Comparison of ENCODE assay signal across 11 cellular contexts in the genomic region with DNA sequence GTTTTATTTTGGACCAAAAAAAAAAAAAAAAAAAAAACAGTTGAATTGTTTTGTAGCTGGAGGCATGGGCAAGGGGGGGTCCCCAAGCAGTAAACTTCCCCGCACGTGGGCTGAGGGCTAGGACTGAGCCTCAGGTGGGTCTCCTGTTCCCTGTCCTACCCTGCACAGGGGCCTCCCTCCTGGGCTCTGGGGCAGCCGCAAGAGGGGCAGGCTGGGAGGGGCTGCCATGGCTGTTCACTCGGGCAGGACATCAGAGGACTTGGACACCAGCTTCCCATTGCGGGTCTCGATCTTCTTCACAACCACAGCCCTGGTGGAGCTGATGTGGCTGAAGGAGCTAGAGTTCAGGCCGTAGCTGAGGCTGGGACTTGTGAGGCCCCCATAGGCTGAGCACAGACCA.
"Had no signal": no experiment of that assay in that cellular context is flagged by ENCODE, and none has a peak within 500 bp of the region (broad histone marks: within the 10 kb centered on the region; RNA-seq: fewer than 3 reads in every experiment).

No MANE protein-coding gene starts in this region.

- H3K27me3 ChIP-seq: gastroesophageal sphincter, pancreas, tibial nerve had no signal

- DNase-seq: activated CD4-positive, alpha-beta T cell treated with anti-CD3 and anti-CD28 coated beads, Interleukin-2, amount 10 ng/mL, durations not matched to agents 7 days and 5 days; activated CD4-positive, CD25-positive, alpha-beta regulatory T cell; activated CD8-positive, alpha-beta memory T cell treated with anti-CD3 and anti-CD28 coated beads for 24 hours; activated naive CD4-positive, alpha-beta T cell treated with Interleukin-2 at 50 U/mL for 16 hours; activated naive CD8-positive, alpha-beta T cell treated with anti-CD3 and anti-CD28 coated beads, Interleukin-2, amount 50 U/mL, for 24 hours; central memory CD4-positive, alpha-beta T cell; kidney; left ventricle myocardium superior had no signal

- FAIRE-seq: kidney, pancreas had no signal

- H3K9me3 ChIP-seq: gastroesophageal sphincter, pancreas, tibial nerve had no signal

- H3K4me3 ChIP-seq: gastroesophageal sphincter, pancreas, tibial nerve had no signal

- H3K36me3 ChIP-seq: gastroesophageal sphincter, pancreas, tibial nerve had no signal

- ATAC-seq: activated naive CD8-positive, alpha-beta T cell treated with anti-CD3 and anti-CD28 coated beads, Interleukin-2, amount 50 U/mL, for 24 hours had no signal
